Comparison of ENCODE assay signal across 22 cellular contexts in the genomic region with DNA sequence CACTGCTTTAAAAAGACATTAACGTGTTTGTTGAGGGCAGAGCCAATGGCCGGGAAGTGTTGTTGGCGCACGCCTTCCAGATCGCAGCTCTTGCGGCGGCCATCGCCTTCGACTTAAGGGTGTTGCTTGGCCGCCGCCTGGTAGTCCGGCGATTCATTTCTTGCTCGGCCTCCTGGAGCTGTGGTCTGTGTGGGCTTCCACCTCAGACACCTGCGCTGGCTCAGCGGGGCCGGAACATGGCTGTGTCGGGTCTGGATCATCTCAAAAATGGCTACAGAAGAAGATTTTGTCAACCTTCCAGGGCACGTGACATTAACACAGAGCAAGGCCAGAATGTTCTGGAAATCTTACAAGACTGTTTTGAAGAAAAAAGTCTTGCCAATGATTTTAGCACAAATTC. TPM values are rescaled to one million over a fixed set of nuclear protein-coding genes. Genes with fewer than 3 reads are reported as not detected.
A peak's percentile ranks its signal among the peaks of the same experiment; 100 is the strongest.
DNase-seq lines count a peak whose midpoint lies in the region; ATAC-seq and TF ChIP-seq lines count a peak whose summit lies in the region.
"Had no signal": no experiment of that assay in that cellular context is flagged by ENCODE, and none has a peak within 500 bp of the region (broad histone marks: within the 10 kb centered on the region; RNA-seq: fewer than 3 reads in every experiment).

No MANE protein-coding gene starts in this region.

- no peak for TF ChIP-seq POLR2A in esophagus muscularis mucosa (IDR thresholded peaks at IDR 0.05; ENCODE audit: low read depth)

- H3K27me3 ChIP-seq in right cardiac atrium (ENCODE audit: control insufficient read depth, insufficient read depth) (no peaks in the 10 kb centered on the region), esophagus muscularis mucosa (no peaks in the 10 kb centered on the region)
- H3K27me3 ChIP-seq: BE2C, BLaER1 had no signal

- no peaks in the 10 kb centered on the region for H3K36me3 ChIP-seq in esophagus muscularis mucosa
- H3K36me3 ChIP-seq: BE2C had no signal

- DNase-seq in right cardiac atrium = peak in 2 of 3 donors; percentile 56 to 57
- DNase-seq in Right ventricle myocardium superior = no peak
- peak; percentile 87 for DNase-seq in esophagus muscularis mucosa (ENCODE audit: extremely low spot score)
- DNase-seq: 8988T; ACHN; BE2C; C1 segment of cervical spinal cord; CD4-positive, alpha-beta memory T cell; CD4-positive, CD25-positive, alpha-beta regulatory T cell; CD8-positive, alpha-beta memory T cell; COR-L47; DMS 273 treated with DMSO at 0.1 percent for 48 hours; DMS153; DMS53; DMS79; DND-41; EL; GDM1 had no signal

- no peaks in the 10 kb centered on the region for H3K4me1 ChIP-seq in right cardiac atrium (ENCODE audit: control insufficient read depth, insufficient read depth, low read length)
- no peaks in the 10 kb centered on the region for H3K4me1 ChIP-seq in esophagus muscularis mucosa
- H3K4me1 ChIP-seq: BE2C, BLaER1 had no signal

- intact Hi-C loops in right cardiac atrium (cut with DNase I) (no loop called here), Right ventricle myocardium superior (cut with DNase I) (no loop called here), esophagus muscularis mucosa (cut with DNase I) (no loop called here)

- H3K4me3 ChIP-seq in right cardiac atrium (ENCODE audit: low read length) (no peak overlapping the region), esophagus muscularis mucosa (no peak overlapping the region)
- H3K4me3 ChIP-seq: BLaER1, GM12878 had no signal

- ATAC-seq in right cardiac atrium (no peak), Right ventricle myocardium superior (ENCODE audit: poor library complexity) (no peak), HG02678 (IDR thresholded peaks at IDR 0.05; ENCODE audit: unreplicated experiment) (no peak), GM19452 (IDR thresholded peaks at IDR 0.05; ENCODE audit: unreplicated experiment) (no peak)
- ATAC-seq: GM12878 had no signal

- 90% methylated on average over 19 of the region's 19 CpGs for WGBS in right cardiac atrium
- 91% methylated on average over 19 of the region's 19 CpGs for WGBS in esophagus muscularis mucosa

- TF ChIP-seq CTCF in esophagus muscularis mucosa (IDR thresholded peaks at IDR 0.05) = no peak

- H3K9me3 ChIP-seq in right cardiac atrium (ENCODE audit: control insufficient read depth, low read length) = no peaks in the 10 kb centered on the region
- H3K9me3 ChIP-seq in esophagus muscularis mucosa = no peaks in the 10 kb centered on the region
- H3K9me3 ChIP-seq: BE2C, BLaER1 had no signal

- H3K27ac ChIP-seq in right cardiac atrium (ENCODE audit: low read length) = no peak overlapping the region
- no peak overlapping the region for H3K27ac ChIP-seq in esophagus muscularis mucosa (replicated peaks in 1 of 4)
- H3K27ac ChIP-seq: BLaER1 had no signal

- no peak for TF ChIP-seq EP300 in esophagus muscularis mucosa (IDR thresholded peaks at IDR 0.05)

RNA-seq across cellular contexts. Expression of a gene that starts 24.7 kb away (rescaled TPM):
- 1 to 10 TPM; 3.3 to 5.2 (median 4.0) TPM for total RNA-seq in right cardiac atrium
- polyA plus RNA-seq in right cardiac atrium = 2.5 TPM
- total RNA-seq in Right ventricle myocardium superior = 2.2 TPM
- 1 to 10 TPM; 5.0 to 6.2 (median 5.4) TPM for total RNA-seq in esophagus muscularis mucosa

RNA-seq across cellular contexts. Expression of a gene that starts 26.0 kb away (rescaled TPM):
- total RNA-seq in right cardiac atrium = 10 to 100 TPM in 1 of 4 donors, 1 to 10 TPM in 3; 7.8 to 13.1 (median 8.8) TPM
- polyA plus RNA-seq in right cardiac atrium = 5.4 TPM
- total RNA-seq in Right ventricle myocardium superior = 7.0 TPM
- total RNA-seq in esophagus muscularis mucosa = 10 to 100 TPM; 19.6 to 22.4 (median 20.0) TPM
